10 cellular contexts compared by ENCODE assay signal in genomic region chr5:75366787-75367186, GRCh38. TPM values are rescaled to one million over a fixed set of nuclear protein-coding genes. Genes with fewer than 3 reads are reported as not detected.
A peak's percentile ranks its signal among the peaks of the same experiment; 100 is the strongest.
DNase-seq lines count a peak whose midpoint lies in the region; ATAC-seq and TF ChIP-seq lines count a peak whose summit lies in the region.
"Had no signal": no experiment of that assay in that cellular context is flagged by ENCODE, and none has a peak within 500 bp of the region (broad histone marks: within the 10 kb centered on the region; RNA-seq: fewer than 3 reads in every experiment).

No MANE protein-coding gene starts in this region.

- no peaks in the 10 kb centered on the region for H3K9me2 ChIP-seq in neural cell (ENCODE audit: insufficient read depth, low read length)

- no peaks in the 10 kb centered on the region for H3K27me3 ChIP-seq in neural cell (ENCODE audit: insufficient read depth, low read depth, low read length)
- H3K27me3 ChIP-seq: hepatocyte had no signal

- TF ChIP-seq EP300 in neural cell (conservative IDR thresholded peaks at IDR 0.05; ENCODE audit: poor library complexity, severe bottlenecking) = no peak

- TF ChIP-seq RAD21 in neural cell (conservative IDR thresholded peaks at IDR 0.05) = no peak

- no peaks in the 10 kb centered on the region for H3K79me2 ChIP-seq in neural cell (replicated peaks; ENCODE audit: insufficient read depth, low read length)
- H3K79me2 ChIP-seq: hepatocyte had no signal

- H3K9ac ChIP-seq in neural cell (ENCODE audit: low read length) = no peak overlapping the region

- H4K20me1 ChIP-seq in neural cell (ENCODE audit: insufficient read depth) = no peaks in the 10 kb centered on the region

- H3K4me2 ChIP-seq in neural cell (ENCODE audit: low read length) = no peak overlapping the region
- H3K4me2 ChIP-seq: hepatocyte had no signal

- DNase-seq in NCI-H1417 (lab: John Stamatoyannopoulos, UW) (no peak), cerebellar nuclear complex (lab: John Stamatoyannopoulos, UW) (no peak), NCI-H2196 (lab: John Stamatoyannopoulos, UW; ENCODE audit: unreplicated experiment) (no peak), UCSD-AML1 (lab: John Stamatoyannopoulos, UW; ENCODE audit: unreplicated experiment) (no peak)
- DNase-seq: NCI-H1105 had no signal

- H3F3A ChIP-seq in neural cell (ENCODE audit: insufficient read depth, low read length, poor library complexity, severe bottlenecking) = peaks cover 3% of the 10 kb centered on the region

- TF ChIP-seq CTCF in neural cell (IDR thresholded peaks at IDR 0.05; ENCODE audit: poor library complexity, severe bottlenecking) = no peak

- peak; percentile 82 for ATAC-seq in GM18873 (IDR thresholded peaks at IDR 0.05; ENCODE audit: low FRiP score, unreplicated experiment)
- ATAC-seq in GM21447 (IDR thresholded peaks at IDR 0.05; ENCODE audit: unreplicated experiment) = peak; percentile 65
- peak; percentile 76 for ATAC-seq in HG03066 (IDR thresholded peaks at IDR 0.05; ENCODE audit: low read depth, unreplicated experiment)

- no peaks in the 10 kb centered on the region for H3K36me3 ChIP-seq in neural cell (ENCODE audit: insufficient read depth, low read length)

- no peak overlapping the region for H3K4me3 ChIP-seq in neural cell (ENCODE audit: low read length)
- H3K4me3 ChIP-seq: hepatocyte had no signal

- no peaks in the 10 kb centered on the region for H3K9me3 ChIP-seq in neural cell (ENCODE audit: low read length)

- H2AFZ ChIP-seq in neural cell (ENCODE audit: low read depth, low read length) = no peak overlapping the region
- H2AFZ ChIP-seq: hepatocyte had no signal

- H3K27ac ChIP-seq in neural cell (ENCODE audit: low read length) = no peak overlapping the region
- H3K27ac ChIP-seq: hepatocyte had no signal

TF ChIP-seq in neural cell, 6 proteins besides CTCF, POLR2A, EP300 and RAD21:
- peak; percentile 2 for TF ChIP-seq POLR2AphosphoS5 (IDR thresholded peaks at IDR 0.05)
- no peak for TF ChIP-seq EZH2 (IDR thresholded peaks at IDR 0.05; ENCODE audit: borderline replicate concordance, insufficient read depth, low read length, poor library complexity, severe bottlenecking)

RNA-seq across cellular contexts. Expression of gene HMGCR, which starts 29.8 kb away (rescaled TPM):
- polyA plus RNA-seq in neural cell = 293 and 309 TPM in 2 replicates
- polyA minus RNA-seq in neural cell = 568 and 581 TPM in 2 replicates
